ENCODE assay signal across 1 cellular context in genomic region chr15:40072216-40072990, GRCh38.
TF ChIP-seq lines count a peak whose summit lies in the region.

No MANE protein-coding gene starts in this region.

TF ChIP-seq in endothelial cell of umbilical vein, 7 proteins besides CTCF, POLR2A, EP300 and RAD21:
- TF ChIP-seq MYC (IDR thresholded peaks at IDR 0.05; ENCODE audit: low read depth, low read length) (no peak), GATA2 (IDR thresholded peaks at IDR 0.05; ENCODE audit: insufficient read depth, insufficient read length, low read depth, low read length) (no peak), JUN (IDR thresholded peaks at IDR 0.05; ENCODE audit: borderline replicate concordance, insufficient read depth, insufficient read length, low read depth) (no peak), POLR2AphosphoS5 (IDR thresholded peaks at IDR 0.05; ENCODE audit: insufficient read depth, low read depth, low read length) (no peak), MAX (IDR thresholded peaks at IDR 0.05; ENCODE audit: insufficient read depth, insufficient read length) (no peak), FOS (IDR thresholded peaks at IDR 0.05; ENCODE audit: borderline replicate concordance, insufficient read depth, low read length) (no peak), EZH2 (IDR thresholded peaks at IDR 0.05; ENCODE audit: borderline replicate concordance, low read depth, low read length, severe bottlenecking) (no peak)
